10 cellular contexts compared by ENCODE assay signal in the genomic region with DNA sequence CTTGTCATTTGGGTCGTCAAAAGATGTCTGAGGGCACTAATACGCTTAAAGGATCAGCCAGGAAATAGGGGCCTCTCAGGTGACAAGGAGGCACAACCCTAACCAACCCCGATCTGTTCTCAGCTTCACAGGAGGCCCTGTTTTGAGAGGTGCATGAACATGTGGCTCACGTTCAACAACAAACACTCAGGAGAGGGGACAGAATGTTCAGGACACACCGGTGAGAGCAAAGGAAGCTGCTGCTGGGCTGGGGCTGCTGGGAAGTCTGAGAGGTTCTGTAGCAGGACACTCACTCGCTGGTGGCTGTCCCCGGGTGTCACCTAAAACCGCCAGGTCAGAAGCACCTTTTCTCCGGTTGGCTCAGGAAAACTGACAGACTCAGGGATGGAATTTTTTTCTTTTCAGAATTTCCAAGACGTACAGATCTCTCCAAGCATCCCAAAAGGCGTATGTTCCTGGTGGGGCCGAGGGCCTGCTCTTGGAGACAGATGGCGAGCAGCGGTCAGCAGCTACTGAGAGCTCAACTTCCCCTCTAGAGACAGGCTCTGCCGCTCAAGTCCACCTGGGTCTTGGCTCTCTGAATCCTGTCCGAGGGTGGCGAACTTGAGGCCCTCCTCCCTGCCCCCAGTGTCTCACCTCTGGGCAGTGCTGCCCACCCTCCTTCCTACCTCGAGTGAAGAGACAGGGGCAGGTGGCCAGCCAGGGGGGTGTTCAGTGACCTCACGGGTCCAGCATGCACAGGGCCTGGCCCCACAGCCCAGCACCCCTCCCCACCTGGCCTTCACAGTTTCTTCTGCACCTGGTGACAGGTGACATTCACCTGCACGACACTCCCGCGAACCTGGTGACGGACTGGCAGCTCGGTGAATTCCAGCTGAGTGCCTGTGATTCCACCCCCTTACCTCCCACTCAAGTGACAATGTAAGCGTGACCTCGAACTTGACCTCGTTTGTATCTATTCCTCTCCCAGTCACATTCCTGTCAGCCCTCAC. TPM values are rescaled to one million over a fixed set of nuclear protein-coding genes. Genes with fewer than 3 reads are reported as not detected.
DNase-seq lines count a peak whose midpoint lies in the region; FAIRE-seq and TF ChIP-seq lines count a peak whose summit lies in the region.
"Had no signal": no experiment of that assay in that cellular context is flagged by ENCODE, and none has a peak within 500 bp of the region (broad histone marks: within the 10 kb centered on the region; RNA-seq: fewer than 3 reads in every experiment).

No MANE protein-coding gene starts in this region.

- peaks cover 0 to 28% (median 4%) of the 10 kb centered on the region in 4 experiments; a peak in 4 of 8 replicates for H3K36me3 ChIP-seq in H1 (ENCODE audit: control insufficient read depth in 2 of 4, insufficient read depth in 4 of 4, low read length in 3 of 4)

- no peak overlapping the region for H2AK5ac ChIP-seq in H1 (ENCODE audit: low read depth, low read length)

- no peak overlapping the region for H2AFZ ChIP-seq in H1 (ENCODE audit: low read length)

- H3K9me3 ChIP-seq in H1 (ENCODE audit: insufficient read depth in 2 of 2, low read depth in 1 of 2, low read length in 1 of 2), result no peaks in the 10 kb centered on the region

- no peak overlapping the region for H3K56ac ChIP-seq in H1 (replicated peaks; ENCODE audit: insufficient read length, low read depth, low read length)

- TF ChIP-seq CTCF in GM13976 (IDR thresholded peaks at IDR 0.05; ENCODE audit: borderline replicate concordance, control extremely low read depth, extremely low read depth, insufficient read depth, missing control alignments) (no peak), H1 (IDR thresholded peaks at IDR 0.05; ENCODE audit: control extremely low read depth in 1 of 3, insufficient read depth in 1 of 3, low read depth in 1 of 3, low read length in 3 of 3) (no peak), osteocyte (IDR thresholded peaks at IDR 0.05) (no peak)

- H2BK20ac ChIP-seq in H1 (ENCODE audit: low read length), result no peak overlapping the region

- in situ Hi-C loops in GM13976 (cut with MboI; ENCODE audit: low sequenced_read_pairs, unreplicated experiment), result no loop called here

- no peak overlapping the region for H3K4me3 ChIP-seq in H1 (ENCODE audit: extremely low read depth in 1 of 4, insufficient read depth in 2 of 4, low read depth in 3 of 4, low read length in 4 of 4)
- H3K4me3 ChIP-seq: skin epidermis had no signal

- H3K79me1 ChIP-seq in H1 (ENCODE audit: low read depth, low read length), result no peaks in the 10 kb centered on the region; the same call in 1 of the 2 replicates

- H3K18ac ChIP-seq in H1 (ENCODE audit: extremely low read depth, low read length), result no peak overlapping the region

- no peaks in the 10 kb centered on the region for H3K23me2 ChIP-seq in H1 (ENCODE audit: low read depth, low read length)

- no peak overlapping the region for H3K4me2 ChIP-seq in H1 (ENCODE audit: insufficient read depth in 1 of 2, low read depth in 2 of 2, low read length in 2 of 2)

- H3K4ac ChIP-seq in H1 (replicated peaks; ENCODE audit: insufficient read length, low read depth, low read length), result no peak overlapping the region

- peak overlapping the region; percentile 13 for H3K27ac Mint-ChIP-seq in osteocyte (ENCODE audit: unreplicated experiment)

- H3K4me1 ChIP-seq in H1 (replicated peaks in 1 of 4; ENCODE audit: control insufficient read depth in 3 of 4, insufficient read depth in 4 of 4, low read length in 3 of 4), result peaks cover 0 to 7% (median 0%) of the 10 kb centered on the region in 4 experiments; a peak in 2 of 7 replicates

- H3K4me1 Mint-ChIP-seq in osteocyte (ENCODE audit: unreplicated experiment), result peaks cover 3% of the 10 kb centered on the region

- no peak overlapping the region for H3K27ac ChIP-seq in H1 (ENCODE audit: low read depth, low read length)
- H3K27ac ChIP-seq: epithelial cell of prostate had no signal

- intact Hi-C loops in posterior vena cava (cut with DNase I), result no loop called here

- TF ChIP-seq EP300 in H1 (IDR thresholded peaks at IDR 0.05; ENCODE audit: borderline replicate concordance in 1 of 2, low read depth in 2 of 2, low read length in 2 of 2), result no peak

- WGBS in H1 (ENCODE audit: extremely low coverage in 1 of 2, insufficient coverage in 1 of 2, insufficient read length in 1 of 2, insufficient replicate concordance in 2 of 2, low coverage in 1 of 2, low lambda C conversion rate in 2 of 2, missing lambda C conversion rate in 1 of 2), 2 experiments, result 86% methylated on average over 25 of the region's 27 CpGs; no CpG with 5 or more reads in 1 of the 2 experiments

- DNase-seq in GM13976 (ENCODE audit: low spot score), result peak; percentile 28
- DNase-seq in NCI-H510A treated with DMSO at 0.1 percent for 48 hours (lab: John Stamatoyannopoulos, UW), result peak; percentile 57
- peak in 1 of 2 experiments; percentile 51 for DNase-seq in H1 (ENCODE audit: low read depth in 1 of 2, low spot score in 2 of 2)
- peak; percentile 80 for DNase-seq in osteocyte (ENCODE audit: extremely low spot score, unreplicated experiment)
- DNase-seq in NCI-H774 (lab: John Stamatoyannopoulos, UW), result no peak
- DNase-seq in posterior vena cava (ENCODE audit: low spot score), result no peak
- no peak for DNase-seq in mesenteric fat pad (ENCODE audit: low spot score)
- DNase-seq in NCI-H2196 (lab: John Stamatoyannopoulos, UW; ENCODE audit: unreplicated experiment), result no peak

- no peak for TF ChIP-seq RAD21 in H1 (IDR thresholded peaks at IDR 0.05 in 1 of 2, conservative IDR thresholded peaks at IDR 0.05 in 1 of 2; ENCODE audit: low read depth in 2 of 2, low read length in 2 of 2)

- no peak overlapping the region for H3K9ac ChIP-seq in H1 (replicated peaks in 1 of 4; ENCODE audit: extremely low read depth in 1 of 4, low read depth in 3 of 4, low read length in 3 of 4)

- FAIRE-seq in H1 (lab: Jason Lieb, UNC), result no peak

- no peak for TF ChIP-seq POLR2A in H1 (IDR thresholded peaks at IDR 0.05; ENCODE audit: control extremely low read depth in 1 of 2, low read depth in 2 of 2, low read length in 2 of 2)

- H4K91ac ChIP-seq in H1 (replicated peaks; ENCODE audit: insufficient read length, low read length), result no peak overlapping the region

- no peak overlapping the region for H2BK15ac ChIP-seq in H1 (ENCODE audit: low read length)

- no peak overlapping the region for H3K14ac ChIP-seq in H1 (ENCODE audit: insufficient read length)

- CTCF ChIA-PET in H1 (lab: Charles Lee; ENCODE audit: partially characterized antibody), result interaction anchor here (0.6 to 4.3 kb wide), 6 partner anchors 8 to 273 kb away, joined by 3 to 30 read pairs (median 4); no protein-coding TSS in a partner anchor

- no peak overlapping the region for H2BK120ac ChIP-seq in H1 (replicated peaks; ENCODE audit: low read depth, low read length)

- no peak overlapping the region for H4K8ac ChIP-seq in H1 (ENCODE audit: extremely low read depth, insufficient read depth, low read length)

- H3K23ac ChIP-seq in H1 (ENCODE audit: insufficient read length), result no peak overlapping the region

- H2BK12ac ChIP-seq in H1 (ENCODE audit: low read depth, low read length), result no peak overlapping the region

- peaks cover 11% of the 10 kb centered on the region for H3K36me3 Mint-ChIP-seq in osteocyte (ENCODE audit: unreplicated experiment)

- no peak overlapping the region for H2BK5ac ChIP-seq in H1 (ENCODE audit: low read depth, low read length)

- H3K27me3 ChIP-seq in H1 (replicated peaks in 1 of 4; ENCODE audit: control insufficient read depth in 3 of 4, extremely low read depth in 1 of 4, insufficient read depth in 3 of 4, low read length in 3 of 4), result no peaks in the 10 kb centered on the region

- POLR2A ChIA-PET in H1 (lab: Charles Lee; ENCODE audit: partially characterized antibody), result interaction anchor here (0.6 to 3.4 kb wide), 6 partner anchors 9 to 287 kb away, joined by 3 to 16 read pairs (median 3); no protein-coding TSS in a partner anchor

- H4K5ac ChIP-seq in H1 (ENCODE audit: insufficient read length, low read depth, low read length), result no peak overlapping the region

- H4K20me1 ChIP-seq in H1 (replicated peaks in 1 of 2; ENCODE audit: control insufficient read depth in 1 of 2, insufficient read depth in 2 of 2, low read length in 2 of 2), result peaks cover 0 to 6% of the 10 kb centered on the region in 2 experiments

- H3K9me3 Mint-ChIP-seq in osteocyte (ENCODE audit: unreplicated experiment), result no peaks in the 10 kb centered on the region

- H3K4me3 Mint-ChIP-seq in osteocyte (ENCODE audit: unreplicated experiment), result no peak overlapping the region

- no peaks in the 10 kb centered on the region for H3K27me3 Mint-ChIP-seq in osteocyte (ENCODE audit: unreplicated experiment)

- H3K79me2 ChIP-seq in H1 (ENCODE audit: control insufficient read depth in 1 of 2, insufficient read depth in 2 of 2, low read length in 2 of 2), result no peaks in the 10 kb centered on the region

TF ChIP-seq in H1, 55 proteins besides CTCF, POLR2A, EP300 and RAD21:
- TF ChIP-seq KDM5A (IDR thresholded peaks at IDR 0.05; ENCODE audit: low read length) (no peak), RBBP5 (IDR thresholded peaks at IDR 0.05; ENCODE audit: borderline replicate concordance, low read depth, low read length) (no peak), CHD2 (IDR thresholded peaks at IDR 0.05; ENCODE audit: low read length) (no peak), CREB1 (IDR thresholded peaks at IDR 0.05) (no peak), RXRA (IDR thresholded peaks at IDR 0.05; ENCODE audit: insufficient read depth, low read depth, low read length) (no peak), POLR2AphosphoS5 (IDR thresholded peaks at IDR 0.05; ENCODE audit: low read depth, low read length) (peak; percentile 16; the same call in 1 of the 2 replicates), GTF2F1 (IDR thresholded peaks at IDR 0.05; ENCODE audit: borderline replicate concordance, low read depth, low read length) (no peak), SRF (IDR thresholded peaks at IDR 0.05; ENCODE audit: low read depth, low read length) (no peak)
TF ChIP-seq in H1: peak in this region for 1.

RNA-seq across cellular contexts. Expression of gene CLUH, which starts 22.9 kb away (rescaled TPM):
- 93.6 and 98.6 TPM in 2 replicates for total RNA-seq in H1 (2021; fragmentation: NEBNext Ultra II Directional; extraction: Animal tissue kit (Norgen Biotek cat#: 25700))
- 33.6 and 46.8 TPM in 2 replicates for polyA plus RNA-seq in H1 (2011; rRNA removed)
- 32.3 TPM for polyA plus RNA-seq in H1 (2011; cell fraction: cytosol; rRNA removed)
- 142 TPM for polyA plus RNA-seq in H1 (2011; cell fraction: nucleus; rRNA removed)
- 64.3 to 76.7 TPM (median 69.8 TPM) in 4 replicates for polyA plus RNA-seq in H1 (2012, experiment 1 of 2)
- polyA plus RNA-seq in H1 (2012, experiment 2 of 2), result 44.8 TPM
- 45.6 TPM for polyA plus RNA-seq in H1 (2013, experiment 1 of 2)
- 39.5 TPM for polyA plus RNA-seq in H1 (2013, experiment 2 of 2)
- 24.7 and 34.6 TPM in 2 replicates for polyA minus RNA-seq in H1 (2011; rRNA and poly(A)+ RNA removed)
- 32.9 TPM for polyA minus RNA-seq in H1 (2011; cell fraction: cytosol; rRNA and poly(A)+ RNA removed)
- polyA minus RNA-seq in H1 (2011; cell fraction: nucleus; rRNA and poly(A)+ RNA removed), result 44.5 TPM
- total RNA-seq in osteocyte (47.0 and 49.4 TPM in 2 replicates), posterior vena cava (10 to 100 TPM; 36.0 to 44.5 TPM), mesenteric fat pad (149 TPM)

Comparison
In these comparisons a context has a peak if more than half of its experiments do, and no peak if none do; other contexts are left out.
1. DNase-seq: peak in GM13976 (single experiment), NCI-H510A treated with DMSO at 0.1 percent for 48 hours (single experiment) and osteocyte (single experiment); none in NCI-H774 (single experiment), posterior vena cava (single experiment), mesenteric fat pad (single experiment) and NCI-H2196 (single experiment).